Comparison of ENCODE assay signal across 9 cellular contexts in the genomic region with DNA sequence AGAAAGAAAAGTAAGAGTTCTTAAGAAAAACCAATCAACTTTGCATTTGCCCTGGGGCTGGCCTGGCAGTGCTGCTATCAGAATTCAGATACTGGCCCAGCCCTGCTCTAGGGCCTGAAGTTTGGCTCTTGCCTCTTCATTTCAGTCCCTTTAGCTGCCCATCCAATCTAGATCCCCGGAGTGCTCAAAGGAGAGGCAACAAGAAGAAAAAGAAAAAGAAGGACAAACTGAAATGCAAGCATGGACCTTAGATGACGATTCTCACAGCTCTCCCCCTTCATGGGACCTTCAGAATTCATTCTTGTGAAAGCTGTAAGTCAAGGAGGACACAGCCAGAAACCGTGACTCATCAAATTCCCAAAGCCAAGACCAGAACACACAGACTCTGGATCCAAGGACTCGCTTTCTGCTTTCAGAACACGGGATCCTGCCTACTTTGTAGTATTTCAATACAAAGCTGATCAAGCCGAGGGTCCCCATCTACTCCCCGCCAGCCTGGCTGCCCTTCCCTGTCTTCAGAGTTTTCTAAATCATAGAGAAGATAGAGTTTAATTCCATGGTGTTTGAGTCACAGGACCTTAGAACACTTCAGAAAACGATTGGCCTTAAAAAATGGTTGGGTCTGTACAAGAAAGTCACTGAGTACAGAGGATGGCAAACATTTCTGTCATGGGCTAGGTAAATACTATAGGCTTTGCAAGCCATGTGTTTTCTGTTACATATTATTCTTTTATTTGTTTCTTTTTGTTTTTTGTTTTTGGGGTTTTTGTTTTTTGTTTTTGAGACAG.
DNase-seq lines count a peak whose midpoint lies in the region; ATAC-seq, FAIRE-seq and TF ChIP-seq lines count a peak whose summit lies in the region.
"Had no signal": no experiment of that assay in that cellular context is flagged by ENCODE, and none has a peak within 500 bp of the region (broad histone marks: within the 10 kb centered on the region; RNA-seq: fewer than 3 reads in every experiment).

No MANE protein-coding gene starts in this region.

- peaks cover 0 to 1% of the 10 kb centered on the region in 2 donors for H3K4me1 ChIP-seq in neuronal stem cell (ENCODE audit: control insufficient read depth in 2 of 2, insufficient read depth in 1 of 2, low read depth in 1 of 2, low read length in 2 of 2)

- H2AFZ ChIP-seq in neuronal stem cell (ENCODE audit: low read length) = peak overlapping the region; percentile 19

- no peak overlapping the region for H2BK120ac ChIP-seq in neuronal stem cell (ENCODE audit: low read depth, low read length)

- no peak overlapping the region for H3K18ac ChIP-seq in neuronal stem cell (ENCODE audit: low read length)

- H4K8ac ChIP-seq in neuronal stem cell (ENCODE audit: low read depth, low read length) = no peak overlapping the region

- H3K23ac ChIP-seq in neuronal stem cell (ENCODE audit: low read depth, low read length, poor library complexity) = no peak overlapping the region

- H3K4me2 ChIP-seq in neuronal stem cell (ENCODE audit: insufficient read depth, low read length, poor library complexity, severe bottlenecking) = no peak overlapping the region

- no peak overlapping the region for H2BK12ac ChIP-seq in neuronal stem cell (ENCODE audit: low read length)

- no peaks in the 10 kb centered on the region for H3K36me3 ChIP-seq in neuronal stem cell (replicated peaks in 1 of 2; ENCODE audit: control insufficient read depth in 2 of 2, insufficient read depth in 2 of 2, low read length in 2 of 2)

- no peak for ATAC-seq in HG02798 (IDR thresholded peaks at IDR 0.05; ENCODE audit: poor library complexity, unreplicated experiment)
- ATAC-seq in GM18502 (IDR thresholded peaks at IDR 0.05; ENCODE audit: poor library complexity, unreplicated experiment) = no peak

- TF ChIP-seq CTCF in fibroblast of pulmonary artery (IDR thresholded peaks at IDR 0.05; ENCODE audit: low read length, missing control alignments) = no peak

- H3K9ac ChIP-seq in neuronal stem cell (ENCODE audit: low read depth, low read length, poor library complexity) = no peak overlapping the region

- H2BK15ac ChIP-seq in neuronal stem cell (ENCODE audit: low read length) = no peak overlapping the region

- no peak overlapping the region for H2BK5ac ChIP-seq in neuronal stem cell (ENCODE audit: low read length)

- DNase-seq in AG08395 (ENCODE audit: low spot score) (peak; percentile 87), RCC 7860 (ENCODE audit: low spot score) (peak; percentile 76), fibroblast of pulmonary artery (ENCODE audit: low read depth) (peak; percentile 94), neuronal stem cell (ENCODE audit: low spot score) (no peak), RPMI8226 (no peak)
- DNase-seq in activated CD4-positive, CD25-positive, alpha-beta regulatory T cell treated with anti-CD3 and anti-CD28 coated beads, Interleukin-2, amount 50 U/mL, for 72 hours = no peak
- DNase-seq: DND-41 had no signal

- no peak overlapping the region for H3K4me3 ChIP-seq in fibroblast of pulmonary artery (replicated peaks; ENCODE audit: low read depth, low read length)
- no peak overlapping the region for H3K4me3 ChIP-seq in neuronal stem cell (ENCODE audit: low read length in 2 of 2)

- H3K27me3 ChIP-seq in neuronal stem cell (ENCODE audit: control insufficient read depth in 3 of 3, insufficient read depth in 3 of 3, low read depth in 1 of 3, low read length in 3 of 3) = no peaks in the 10 kb centered on the region

- no peak overlapping the region for H3K14ac ChIP-seq in neuronal stem cell (ENCODE audit: low read length)

- H3K9me3 ChIP-seq in neuronal stem cell (replicated peaks in 1 of 2; ENCODE audit: control insufficient read depth in 2 of 2, insufficient read depth in 1 of 2, low read depth in 1 of 2, low read length in 2 of 2) = no peaks in the 10 kb centered on the region

- no peak overlapping the region for H3K27ac ChIP-seq in neuronal stem cell (replicated peaks; ENCODE audit: low read length)

- H4K91ac ChIP-seq in neuronal stem cell (ENCODE audit: low read depth, low read length, poor library complexity) = no peak overlapping the region

- no CpG with 5 or more reads among the region's 8 CpGs for WGBS in neuronal stem cell (ENCODE audit: extremely low coverage in 2 of 2, insufficient read length in 2 of 2, insufficient replicate concordance in 1 of 2), 2 donors

- H3K79me1 ChIP-seq in neuronal stem cell (ENCODE audit: low read depth, low read length) = no peaks in the 10 kb centered on the region

- no peak overlapping the region for H3K4ac ChIP-seq in neuronal stem cell (ENCODE audit: low read length)

- H2AK5ac ChIP-seq in neuronal stem cell (ENCODE audit: low read depth, low read length) = no peak overlapping the region

- FAIRE-seq in RCC 7860 (lab: Jason Lieb, UNC) = peak; percentile 86

Comparison
In these comparisons a context has a peak if more than half of its experiments do, and no peak if none do; other contexts are left out.
1. DNase-seq: peak in AG08395 (single experiment), RCC 7860 (single experiment) and fibroblast of pulmonary artery (single experiment); none in neuronal stem cell (single experiment), activated CD4-positive, CD25-positive, alpha-beta regulatory T cell treated with anti-CD3 and anti-CD28 coated beads, Interleukin-2, amount 50 U/mL, for 72 hours (single experiment) and RPMI8226 (single experiment).